In the genomic region with DNA sequence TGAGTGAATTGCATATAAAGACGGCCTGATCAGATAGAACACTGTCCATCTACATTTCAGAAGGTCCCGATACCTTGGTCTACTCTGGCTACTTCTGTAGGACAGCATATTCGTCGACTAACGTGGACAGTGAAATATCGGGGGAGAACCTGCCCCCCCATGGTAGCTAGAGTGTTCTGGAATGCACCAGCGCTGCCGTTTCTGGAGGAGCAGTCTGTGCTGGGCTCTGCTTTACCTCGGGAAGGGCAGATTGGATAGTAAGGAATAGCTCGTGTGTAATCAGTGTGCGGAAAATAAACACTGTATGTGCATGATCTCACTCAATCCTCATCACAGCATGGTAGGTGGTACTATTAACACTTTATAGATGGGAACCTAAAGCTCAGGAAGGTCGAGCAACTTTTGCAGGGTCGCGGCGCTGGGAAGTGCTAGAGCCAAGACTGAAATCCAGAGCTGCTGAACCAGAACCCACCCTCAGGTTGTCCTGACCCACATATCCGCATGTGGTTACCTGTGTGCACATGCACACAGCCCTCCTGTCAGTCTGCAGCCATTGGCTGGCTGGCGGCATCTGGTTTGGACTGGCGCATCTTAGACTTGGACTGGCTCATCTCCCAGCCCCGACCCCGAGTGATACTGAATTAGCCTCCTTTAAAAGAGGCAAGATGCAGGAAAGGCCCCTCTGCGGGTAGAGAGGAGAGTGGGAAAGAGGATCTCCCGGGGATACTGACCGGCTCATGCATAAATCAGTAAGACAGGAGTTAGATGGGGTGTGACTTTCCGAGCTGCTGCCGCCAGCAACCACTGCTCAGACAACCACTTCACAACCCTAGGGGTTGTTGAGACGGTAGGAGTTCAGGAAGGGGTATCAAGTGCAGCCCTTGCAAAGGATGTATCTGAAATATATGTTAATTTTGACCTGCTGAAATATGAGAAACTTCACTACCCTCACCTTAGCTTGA, we compare ENCODE assay signal across 8 cellular contexts.
DNase-seq lines count a peak whose midpoint lies in the region; ATAC-seq and TF ChIP-seq lines count a peak whose summit lies in the region.

No MANE protein-coding gene starts in this region.

- no peak for TF ChIP-seq CTCF in tibial artery (IDR thresholded peaks at IDR 0.05)

- no peak overlapping the region for H3K4me3 Mint-ChIP-seq in activated naive CD4-positive, alpha-beta T cell treated with anti-CD3 and anti-CD28 coated beads for 36 hours
- peak overlapping the region; percentile 74 for H3K4me3 Mint-ChIP-seq in activated T-helper 2 cell treated with anti-CD3 and anti-CD28 coated beads, Interferon-gamma antibody, Interleukin-2, Interleukin-4, amounts not matched to agents 10 μg/mL and 5 μg/mL and 100 μg/mL, durations not matched to agents 14 hours and 24 hours and 36 hours (ENCODE audit: low read depth)

- no peak for DNase-seq in activated naive CD4-positive, alpha-beta T cell treated with anti-CD3 and anti-CD28 coated beads for 36 hours
- no peak for DNase-seq in activated naive CD4-positive, alpha-beta T cell (lab: John Stamatoyannopoulos, UW)
- no peak for DNase-seq in activated T-helper 2 cell treated with anti-CD3 and anti-CD28 coated beads, Interferon-gamma antibody, Interleukin-2, Interleukin-4, amounts not matched to agents 10 μg/mL and 5 μg/mL and 100 μg/mL, durations not matched to agents 14 hours and 24 hours and 36 hours (ENCODE audit: low spot score)
- DNase-seq in mesenchymal stem cell (no peak), tibial artery (no peak), iPS-NIHi7 (ENCODE audit: extremely low spot score) (no peak)

- peak overlapping the region; percentile 57 for H3K27ac Mint-ChIP-seq in activated naive CD4-positive, alpha-beta T cell treated with anti-CD3 and anti-CD28 coated beads for 36 hours
- H3K27ac Mint-ChIP-seq in activated T-helper 2 cell treated with anti-CD3 and anti-CD28 coated beads, Interferon-gamma antibody, Interleukin-2, Interleukin-4, amounts not matched to agents 10 μg/mL and 5 μg/mL and 100 μg/mL, durations not matched to agents 14 hours and 24 hours and 36 hours = peak overlapping the region; percentile 93

- peaks cover 97% of the 10 kb centered on the region for H3K4me1 Mint-ChIP-seq in activated naive CD4-positive, alpha-beta T cell treated with anti-CD3 and anti-CD28 coated beads for 36 hours (ENCODE audit: low read depth)
- H3K4me1 Mint-ChIP-seq in activated T-helper 2 cell treated with anti-CD3 and anti-CD28 coated beads, Interferon-gamma antibody, Interleukin-2, Interleukin-4, amounts not matched to agents 10 μg/mL and 5 μg/mL and 100 μg/mL, durations not matched to agents 14 hours and 24 hours and 36 hours (ENCODE audit: low read depth) = peaks cover 99% of the 10 kb centered on the region

- H2BK5ac ChIP-seq in mesenchymal stem cell (ENCODE audit: low read depth, low read length, poor library complexity, severe bottlenecking) = peak overlapping the region; percentile 32

- H3K23ac ChIP-seq in mesenchymal stem cell (ENCODE audit: low read length in 2 of 2) = no peak overlapping the region

- H3K36me3 ChIP-seq in mesenchymal stem cell (ENCODE audit: control insufficient read depth in 1 of 2, insufficient read depth in 2 of 2, low read depth in 1 of 2, low read length in 2 of 2) (no peaks in the 10 kb centered on the region), tibial artery (peaks cover 14 to 44% (median 27%) of the 10 kb centered on the region in 3 donors)

- peaks cover 28% of the 10 kb centered on the region for H3K36me3 Mint-ChIP-seq in activated naive CD4-positive, alpha-beta T cell treated with anti-CD3 and anti-CD28 coated beads for 36 hours (ENCODE audit: low read depth)
- H3K36me3 Mint-ChIP-seq in activated T-helper 2 cell treated with anti-CD3 and anti-CD28 coated beads, Interferon-gamma antibody, Interleukin-2, Interleukin-4, amounts not matched to agents 10 μg/mL and 5 μg/mL and 100 μg/mL, durations not matched to agents 14 hours and 24 hours and 36 hours (ENCODE audit: low read depth) = peaks cover 99% of the 10 kb centered on the region

- peak overlapping the region; percentile 5 for H2AK5ac ChIP-seq in mesenchymal stem cell (ENCODE audit: low read length, severe bottlenecking)

- H3K27me3 ChIP-seq in mesenchymal stem cell (ENCODE audit: control insufficient read depth in 1 of 2, insufficient read depth in 1 of 2, low read length in 2 of 2) (peaks cover 0 to 3% of the 10 kb centered on the region in 2 experiments), tibial artery (no peaks in the 10 kb centered on the region)

- H2BK120ac ChIP-seq in mesenchymal stem cell (ENCODE audit: low read depth, low read length) = no peak overlapping the region

- 81% methylated on average over 23 of the region's 26 CpGs for WGBS in mesenchymal stem cell

- peak overlapping the region in 1 of 2 experiments; percentile 25 for H2BK12ac ChIP-seq in mesenchymal stem cell (ENCODE audit: low read length in 2 of 2)

- H3K4me3 ChIP-seq in mesenchymal stem cell (ENCODE audit: insufficient read depth in 1 of 2, low read depth in 1 of 2, low read length in 2 of 2) (no peak overlapping the region), tibial artery (no peak overlapping the region)

- peak overlapping the region in 1 of 2 experiments; percentile 40 for H3K18ac ChIP-seq in mesenchymal stem cell (ENCODE audit: low read depth in 1 of 2, low read length in 2 of 2)

- H3K9me3 ChIP-seq in mesenchymal stem cell (ENCODE audit: control insufficient read depth, low read length) (no peaks in the 10 kb centered on the region), tibial artery (no peaks in the 10 kb centered on the region)

- no peaks in the 10 kb centered on the region for H3K9me3 Mint-ChIP-seq in activated naive CD4-positive, alpha-beta T cell treated with anti-CD3 and anti-CD28 coated beads for 36 hours
- H3K9me3 Mint-ChIP-seq in activated T-helper 2 cell treated with anti-CD3 and anti-CD28 coated beads, Interferon-gamma antibody, Interleukin-2, Interleukin-4, amounts not matched to agents 10 μg/mL and 5 μg/mL and 100 μg/mL, durations not matched to agents 14 hours and 24 hours and 36 hours = peaks cover 4% of the 10 kb centered on the region

- no peak overlapping the region for H3K14ac ChIP-seq in mesenchymal stem cell (ENCODE audit: low read length in 2 of 2)

- no peak overlapping the region for H4K91ac ChIP-seq in mesenchymal stem cell (ENCODE audit: low read length)

- H3K27me3 Mint-ChIP-seq in activated naive CD4-positive, alpha-beta T cell treated with anti-CD3 and anti-CD28 coated beads for 36 hours (ENCODE audit: low read depth) = no peaks in the 10 kb centered on the region
- H3K27me3 Mint-ChIP-seq in activated T-helper 2 cell treated with anti-CD3 and anti-CD28 coated beads, Interferon-gamma antibody, Interleukin-2, Interleukin-4, amounts not matched to agents 10 μg/mL and 5 μg/mL and 100 μg/mL, durations not matched to agents 14 hours and 24 hours and 36 hours (ENCODE audit: low read depth) = no peaks in the 10 kb centered on the region

- H3K4ac ChIP-seq in mesenchymal stem cell (ENCODE audit: low read depth in 1 of 2, low read length in 2 of 2) = no peak overlapping the region

- no peak overlapping the region for H2BK15ac ChIP-seq in mesenchymal stem cell (ENCODE audit: low read depth, poor library complexity, severe bottlenecking)

- H3K27ac ChIP-seq in mesenchymal stem cell (ENCODE audit: low read length, poor library complexity, severe bottlenecking) = peak overlapping the region; percentile 88
- H3K27ac ChIP-seq in tibial artery = peak overlapping the region; percentile 69 to 75

- peak overlapping the region; percentile 19 for H4K8ac ChIP-seq in mesenchymal stem cell (ENCODE audit: low read length)

- no peaks in the 10 kb centered on the region for H3K79me1 ChIP-seq in mesenchymal stem cell (replicated peaks; ENCODE audit: low read length, poor library complexity, severe bottlenecking)

- intact Hi-C loops in activated naive CD4-positive, alpha-beta T cell treated with anti-CD3 and anti-CD28 coated beads for 36 hours (cut with micrococcal nuclease) = loop anchor here (2.0 kb wide), 1 partner anchor 101 kb away; no protein-coding TSS in a partner anchor
- intact Hi-C loops in activated T-helper 2 cell treated with anti-CD3 and anti-CD28 coated beads, Interferon-gamma antibody, Interleukin-2, Interleukin-4, amounts not matched to agents 10 μg/mL and 5 μg/mL and 100 μg/mL, durations not matched to agents 14 hours and 24 hours and 36 hours (cut with micrococcal nuclease) = loop anchor here (2.0 kb wide), 2 partner anchors 83 to 199 kb away; no protein-coding TSS in a partner anchor
- intact Hi-C loops in tibial artery (cut with DNase I; ENCODE audit: low total_unique reads) = no loop called here

- H3K4me1 ChIP-seq in mesenchymal stem cell (ENCODE audit: control insufficient read depth, insufficient read depth, low read depth, low read length) = peaks cover 39% of the 10 kb centered on the region
- H3K4me1 ChIP-seq in tibial artery = peaks cover 0 to 51% (median 44%) of the 10 kb centered on the region in 4 donors

- H3K9ac ChIP-seq in mesenchymal stem cell (ENCODE audit: low read length) = no peak overlapping the region

- no peak overlapping the region for H3K4me2 ChIP-seq in mesenchymal stem cell (ENCODE audit: low read length, poor library complexity, severe bottlenecking)

- CTCF ChIA-PET in activated naive CD4-positive, alpha-beta T cell treated with anti-CD3 and anti-CD28 coated beads for 36 hours (lab: Charles Lee) = interaction anchor here (0.7 to 2.6 kb wide), 6 partner anchors 12 to 155 kb away, joined by 3 to 8 read pairs (median 4); a partner anchor contains a TSS

- no peak for ATAC-seq in GM18520 (IDR thresholded peaks at IDR 0.05; ENCODE audit: unreplicated experiment)
- no peak for ATAC-seq in GM21515 (IDR thresholded peaks at IDR 0.05; ENCODE audit: unreplicated experiment)

- H2AFZ ChIP-seq in mesenchymal stem cell (ENCODE audit: low read depth, low read length) = no peak overlapping the region
